In the genomic region with DNA sequence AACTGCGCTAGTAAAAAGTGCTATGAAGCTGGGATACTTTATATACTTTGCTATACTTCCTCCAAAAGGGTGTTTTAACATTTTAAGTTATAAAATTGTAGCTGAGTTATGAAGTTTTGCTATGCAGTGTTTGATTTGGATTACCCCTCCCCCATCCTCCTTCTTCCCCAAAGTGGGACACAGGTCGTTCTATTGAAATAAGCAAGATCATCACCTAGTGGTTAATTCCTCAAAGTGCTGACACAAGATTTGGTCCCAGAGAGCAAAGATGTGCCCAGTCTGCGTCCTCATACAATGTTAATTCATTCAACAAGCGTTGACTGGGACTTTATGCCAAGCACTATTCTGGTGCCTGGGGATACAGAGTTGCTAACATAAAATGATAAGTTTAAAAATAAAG, we compare ENCODE assay signal across 12 cellular contexts.
DNase-seq lines count a peak whose midpoint lies in the region; ATAC-seq, FAIRE-seq and TF ChIP-seq lines count a peak whose summit lies in the region.
"Had no signal": no experiment of that assay in that cellular context is flagged by ENCODE, and none has a peak within 500 bp of the region (broad histone marks: within the 10 kb centered on the region; RNA-seq: fewer than 3 reads in every experiment).

No MANE protein-coding gene starts in this region.

- H3K27ac ChIP-seq in DND-41 (ENCODE audit: low read length) = no peak overlapping the region
- no peak overlapping the region for H3K27ac ChIP-seq in K562 (ENCODE audit: extremely low read depth, low read depth, low read length)

- H3K36me3 ChIP-seq in DND-41 (ENCODE audit: insufficient read depth, low read length) (no peaks in the 10 kb centered on the region), K562 (ENCODE audit: control insufficient read depth, insufficient read depth, low read length) (no peaks in the 10 kb centered on the region), mucosa of descending colon (ENCODE audit: low read depth) (no peaks in the 10 kb centered on the region)

- TF ChIP-seq POLR2A in K562 (conservative IDR thresholded peaks at IDR 0.05) = no peak

- DNase-seq in DND-41 (no peak), KBM-7 (peak; percentile 36), K562 (ENCODE audit: extremely low read depth in 1 of 4, low spot score in 3 of 4) (peak; percentile 8 to 36 (median 28)), mucosa of descending colon (no peak), DMS153 treated with DMSO at 0.1 percent for 48 hours (lab: John Stamatoyannopoulos, UW; ENCODE audit: unreplicated experiment) (no peak), MV-4-11 (lab: John Stamatoyannopoulos, UW) (no peak)
- DNase-seq in activated CD4-positive, alpha-beta memory T cell treated with anti-CD3 and anti-CD28 coated beads for 36 hours = no peak
- DNase-seq: activated CD8-positive, alpha-beta memory T cell treated with anti-CD3 and anti-CD28 coated beads, Interleukin-2, amount 50 U/mL, for 4 hours; NCI-H510A treated with DMSO at 0.1 percent for 48 hours; right cardiac atrium had no signal

- FAIRE-seq in K562 (lab: Jason Lieb, UNC) = no peak

- H3K9me1 ChIP-seq in K562 (ENCODE audit: control insufficient read depth, insufficient read depth, low read length) = no peaks in the 10 kb centered on the region

- no peak overlapping the region for H3K4me3 Mint-ChIP-seq in activated CD4-positive, alpha-beta memory T cell treated with anti-CD3 and anti-CD28 coated beads for 36 hours
- H3K4me3 Mint-ChIP-seq: T-helper 1 cell treated with Interleukin-12 subunit alpha and Interleukin-12 subunit beta and Interleukin-4 antibody, amounts not matched to agents 30 μg/mL and 1 μg/mL, for 36 hours had no signal

- POLR2A ChIA-PET in K562 (lab: Yijun Ruan, JAX) = no interaction called here
- POLR2A ChIA-PET in activated CD4-positive, alpha-beta memory T cell treated with anti-CD3 and anti-CD28 coated beads for 36 hours (lab: Charles Lee) = no interaction called here

- H3K4me1 Mint-ChIP-seq in activated CD4-positive, alpha-beta memory T cell treated with anti-CD3 and anti-CD28 coated beads for 36 hours (ENCODE audit: low read depth) = no peaks in the 10 kb centered on the region

- no peak for ATAC-seq in DND-41 (ENCODE audit: insufficient read depth, low read depth)
- peak; percentile 42; the same call in 1 of the 3 replicates for ATAC-seq in K562
- peak; percentile 53 for ATAC-seq in mucosa of descending colon
- ATAC-seq in HG03354 (IDR thresholded peaks at IDR 0.05; ENCODE audit: poor library complexity, severe bottlenecking, unreplicated experiment) = no peak
- ATAC-seq: right cardiac atrium had no signal

- TF ChIP-seq EP300 in K562 (IDR thresholded peaks at IDR 0.05; ENCODE audit: low read length) = no peak

- no peaks in the 10 kb centered on the region for H3K9me3 ChIP-seq in DND-41 (ENCODE audit: insufficient read depth, low read length, severe bottlenecking)
- H3K9me3 ChIP-seq in K562 (replicated peaks; ENCODE audit: control insufficient read depth, insufficient read depth, low read depth, low read length) = no peaks in the 10 kb centered on the region
- no peaks in the 10 kb centered on the region for H3K9me3 ChIP-seq in mucosa of descending colon

- BruUV-seq in K562 (replicated peaks; lab: Mats Ljungman, UMichigan) = no TSS peak

- peaks cover 2% of the 10 kb centered on the region for H3K36me3 Mint-ChIP-seq in activated CD4-positive, alpha-beta memory T cell treated with anti-CD3 and anti-CD28 coated beads for 36 hours

- TF ChIP-seq CTCF in DND-41 (IDR thresholded peaks at IDR 0.05; ENCODE audit: borderline replicate concordance, extremely low read depth, low read length, poor library complexity, severe bottlenecking) (peak; percentile 25), K562 (IDR thresholded peaks at IDR 0.05 in 2 of 3, conservative IDR thresholded peaks at IDR 0.05 in 1 of 3; ENCODE audit: insufficient read depth in 2 of 3, low read depth in 1 of 3, low read length in 3 of 3) (peak; percentile 38 to 58 (median 41); a peak in 3 of 6 replicates), mucosa of descending colon (IDR thresholded peaks at IDR 0.05) (no peak)

- H4K20me1 ChIP-seq in DND-41 (ENCODE audit: insufficient read depth, low read length) (no peaks in the 10 kb centered on the region), K562 (replicated peaks; ENCODE audit: control insufficient read depth, insufficient read depth, low read length) (no peaks in the 10 kb centered on the region)

- 0% methylated on average over 4 of the region's 4 CpGs for WGBS in K562 (ENCODE audit: insufficient coverage, low coverage, missing lambda C conversion rate)

- intact Hi-C loops in K562 (cut with micrococcal nuclease) (loop anchor here (1.0 to 2.0 kb wide), 2 partner anchors 84 to 269 kb away; no protein-coding TSS in a partner anchor), mucosa of descending colon (cut with DNase I, micrococcal nuclease) (no loop called here)
- intact Hi-C loops in activated CD4-positive, alpha-beta memory T cell treated with anti-CD3 and anti-CD28 coated beads for 36 hours (cut with micrococcal nuclease) = no loop called here

- no peak overlapping the region for H3K9ac ChIP-seq in DND-41 (ENCODE audit: low read depth, low read length)
- H3K9ac ChIP-seq in K562 (ENCODE audit: insufficient read depth in 1 of 2, low read depth in 2 of 2, low read length in 2 of 2) = no peak overlapping the region

- in situ Hi-C loops in KBM-7 (cut with MboI; ENCODE audit: low pct_unique_long_range_greater_than_20kb, low sequenced_read_pairs) = no loop called here
- in situ Hi-C loops in K562 (cut with MboI) = no loop called here

- H2AFZ ChIP-seq in DND-41 (ENCODE audit: low read depth, low read length) (no peak overlapping the region), K562 (ENCODE audit: low read depth, low read length) (no peak overlapping the region)

- CTCF ChIA-PET in K562 (lab: Yijun Ruan, JAX; ENCODE audit: low intra/inter-chr PET ratio) = interaction anchor here (1.1 kb wide), 1 partner anchor 85 kb away, joined by 3 read pairs; no protein-coding TSS in a partner anchor
- CTCF ChIA-PET in activated CD4-positive, alpha-beta memory T cell treated with anti-CD3 and anti-CD28 coated beads for 36 hours (lab: Charles Lee) = no interaction called here

- no peak overlapping the region for H3K4me3 ChIP-seq in DND-41 (ENCODE audit: low read depth in 1 of 2, low read length in 2 of 2)
- no peak overlapping the region for H3K4me3 ChIP-seq in K562
- H3K4me3 ChIP-seq in mucosa of descending colon = no peak overlapping the region

- peaks cover 1% of the 10 kb centered on the region for H3K27me3 Mint-ChIP-seq in activated CD4-positive, alpha-beta memory T cell treated with anti-CD3 and anti-CD28 coated beads for 36 hours

- H3K27ac Mint-ChIP-seq in activated CD4-positive, alpha-beta memory T cell treated with anti-CD3 and anti-CD28 coated beads for 36 hours = no peak overlapping the region
- H3K27ac Mint-ChIP-seq: T-helper 1 cell treated with Interleukin-12 subunit alpha and Interleukin-12 subunit beta and Interleukin-4 antibody, amounts not matched to agents 30 μg/mL and 1 μg/mL, for 36 hours had no signal

- TF ChIP-seq RAD21 in K562 (CRISPR knock-in tag; conservative IDR thresholded peaks at IDR 0.05 in 1 of 2, IDR thresholded peaks at IDR 0.05 in 1 of 2) = peak; percentile 28 to 57; a peak in 3 of 4 replicates

- no peaks in the 10 kb centered on the region for H3K4me1 ChIP-seq in DND-41 (ENCODE audit: insufficient read depth, low read length)
- no peaks in the 10 kb centered on the region for H3K4me1 ChIP-seq in K562 (replicated peaks in 1 of 2; ENCODE audit: control insufficient read depth in 2 of 2, insufficient read depth in 2 of 2, low read length in 2 of 2)
- no peaks in the 10 kb centered on the region for H3K4me1 ChIP-seq in mucosa of descending colon (ENCODE audit: low read depth)

- H3K27me3 ChIP-seq in DND-41 (ENCODE audit: insufficient read depth, low read length, poor library complexity) = no peaks in the 10 kb centered on the region
- H3K27me3 ChIP-seq in K562 (ENCODE audit: control insufficient read depth in 2 of 2, insufficient read depth in 2 of 2, low read length in 2 of 2) = no peaks in the 10 kb centered on the region

- H3K9me3 Mint-ChIP-seq in activated CD4-positive, alpha-beta memory T cell treated with anti-CD3 and anti-CD28 coated beads for 36 hours = no peaks in the 10 kb centered on the region
- H3K9me3 Mint-ChIP-seq: T-helper 1 cell treated with Interleukin-12 subunit alpha and Interleukin-12 subunit beta and Interleukin-4 antibody, amounts not matched to agents 30 μg/mL and 1 μg/mL, for 36 hours had no signal

- H3K79me2 ChIP-seq in DND-41 (ENCODE audit: insufficient read depth, low read length) (no peaks in the 10 kb centered on the region), K562 (ENCODE audit: control insufficient read depth, insufficient read depth, low read length) (no peaks in the 10 kb centered on the region)

- H3K4me2 ChIP-seq in DND-41 (ENCODE audit: insufficient read depth, low read length) (no peak overlapping the region), K562 (ENCODE audit: insufficient read depth, low read length) (no peak overlapping the region)

TF ChIP-seq in K562, 482 proteins besides CTCF, POLR2A, EP300 and RAD21:
- TF ChIP-seq C11orf30 (IDR thresholded peaks at IDR 0.05; ENCODE audit: low read depth) = peak; percentile 39; the same call in 1 of the 2 replicates
- TF ChIP-seq SMC3 (conservative IDR thresholded peaks at IDR 0.05; ENCODE audit: insufficient read depth, low read depth, low read length) = 0 out of 2 replicates have a peak, but pooled peaks have one; percentile 10
- TF ChIP-seq DIDO1 (tag; IDR thresholded peaks at IDR 0.05; ENCODE audit: low read depth) = no peak
- peak; percentile 76 for TF ChIP-seq ZNF316 (IDR thresholded peaks at IDR 0.05)
- 0 out of 2 replicates have a peak, but pooled peaks have one; percentile 20 for TF ChIP-seq MAFG (tag; conservative IDR thresholded peaks at IDR 0.05)

Comparison
In these comparisons a context has a peak if more than half of its experiments do, and no peak if none do; other contexts are left out.
1. ATAC-seq: peak in K562 (single experiment) and mucosa of descending colon (single experiment); none in DND-41 (single experiment) and HG03354 (single experiment).
2. DNase-seq: peak in KBM-7 (single experiment) and K562 (4 of 4); none in DND-41 (single experiment), mucosa of descending colon (0 of 3), DMS153 treated with DMSO at 0.1 percent for 48 hours (single experiment), activated CD4-positive, alpha-beta memory T cell treated with anti-CD3 and anti-CD28 coated beads for 36 hours (single experiment) and MV-4-11 (single experiment).